13 cellular contexts compared by ENCODE assay signal in the genomic region with DNA sequence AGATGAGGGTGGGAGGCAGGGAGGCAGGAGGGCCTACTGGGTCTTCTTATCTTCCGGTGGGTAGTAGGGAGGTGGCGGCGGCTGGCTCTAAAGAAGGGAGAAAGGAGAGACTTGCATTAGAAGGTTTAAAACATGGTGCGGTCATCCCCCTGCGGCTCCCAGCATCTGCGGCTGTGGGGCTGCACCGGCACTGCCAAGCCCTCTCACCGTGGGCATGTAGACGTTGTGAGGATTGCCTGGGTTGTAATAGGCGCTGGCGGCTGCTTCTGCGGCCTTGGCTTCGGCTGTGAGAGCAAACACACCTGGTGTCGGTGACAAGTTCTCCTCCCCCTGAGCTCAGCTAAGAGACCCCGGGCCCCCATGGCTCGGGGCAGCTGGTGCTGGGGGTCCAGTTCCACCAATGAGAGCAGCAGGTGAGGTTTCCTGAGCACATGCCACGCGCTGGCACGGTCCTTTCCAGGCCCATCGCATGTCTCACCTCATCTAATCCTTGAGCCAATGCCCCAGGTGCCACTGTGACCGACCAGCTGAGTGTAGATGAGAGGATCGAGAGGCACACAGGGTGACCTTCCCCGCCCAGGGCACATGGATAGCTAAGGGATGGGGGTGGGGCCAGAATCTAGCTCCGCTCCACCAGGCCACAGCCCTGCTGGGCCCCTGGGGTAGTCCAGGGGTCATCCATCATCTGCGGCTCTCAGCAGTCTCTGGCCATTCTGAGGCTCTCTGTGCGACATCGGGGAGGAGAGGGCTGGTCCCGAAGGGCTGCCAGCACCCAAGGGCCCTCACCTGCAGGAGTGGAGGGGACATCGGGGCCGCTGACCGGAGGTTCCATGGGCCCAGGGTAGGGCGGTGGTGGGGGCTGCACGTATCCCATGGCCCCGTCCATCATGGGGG. TPM values are rescaled to one million over a fixed set of nuclear protein-coding genes. Genes with fewer than 3 reads are reported as not detected.
DNase-seq lines count a peak whose midpoint lies in the region; ATAC-seq, FAIRE-seq and TF ChIP-seq lines count a peak whose summit lies in the region.
"Had no signal": no experiment of that assay in that cellular context is flagged by ENCODE, and none has a peak within 500 bp of the region (broad histone marks: within the 10 kb centered on the region; RNA-seq: fewer than 3 reads in every experiment).

No MANE protein-coding gene starts in this region.

- intact Hi-C loops in lower lobe of right lung (cut with DNase I) = no loop called here

- 90% methylated on average over 32 of the region's 34 CpGs for WGBS in A549 (ENCODE audit: missing lambda C conversion rate)

- no peak for TF ChIP-seq EP300 in A549 (IDR thresholded peaks at IDR 0.05)

- peaks cover 62% of the 10 kb centered on the region for H3K36me3 ChIP-seq in NT2/D1 (ENCODE audit: insufficient read depth, insufficient read length, low read length)
- H3K36me3 ChIP-seq in lower lobe of right lung = peaks cover 63% of the 10 kb centered on the region

- no peak for TF ChIP-seq RAD21 in A549 (conservative IDR thresholded peaks at IDR 0.05 in 1 of 2, IDR thresholded peaks at IDR 0.05 in 1 of 2)

- H3K4me1 ChIP-seq in A549 = peaks cover 43% of the 10 kb centered on the region
- H3K4me1 ChIP-seq in NT2/D1 (ENCODE audit: insufficient read depth, insufficient read length) = peaks cover 37% of the 10 kb centered on the region
- H3K4me1 ChIP-seq in lower lobe of right lung = peaks cover 83% of the 10 kb centered on the region

- H3K27ac ChIP-seq in A549 (peak overlapping the region in 1 of 2 experiments; percentile 89; a peak in 3 of 6 replicates), lower lobe of right lung (peak overlapping the region; percentile 90)

- ATAC-seq in A549 = no peak
- no peak for ATAC-seq in lower lobe of right lung
- ATAC-seq in GM18505 (IDR thresholded peaks at IDR 0.05; ENCODE audit: unreplicated experiment) = no peak
- ATAC-seq: activated naive CD4-positive, alpha-beta T cell treated with anti-CD3 and anti-CD28 coated beads, Interleukin-2, amount 50 U/mL, for 72 hours had no signal

- FAIRE-seq in A549 (lab: Jason Lieb, UNC) = no peak
- FAIRE-seq: H1 had no signal

- TF ChIP-seq CTCF in A549 (IDR thresholded peaks at IDR 0.05) = no peak
- TF ChIP-seq CTCF in lower lobe of right lung (IDR thresholded peaks at IDR 0.05) = no peak

- H3K27me3 ChIP-seq in NT2/D1 (ENCODE audit: insufficient read depth, insufficient read length) (no peaks in the 10 kb centered on the region), lower lobe of right lung (ENCODE audit: low read depth) (no peaks in the 10 kb centered on the region)

- H3K4me3 ChIP-seq in A549 (no peak overlapping the region), NT2/D1 (ENCODE audit: insufficient read length, low read depth) (no peak overlapping the region), lower lobe of right lung (no peak overlapping the region)
- H3K4me3 ChIP-seq: smooth muscle cell had no signal

- POLR2A ChIA-PET in A549 (lab: Yijun Ruan, JAX) = interaction anchor here (1.2 to 4.4 kb wide), 3 partner anchors 8 to 82 kb away, joined by 3 to 23 read pairs (median 4); a partner anchor contains a TSS

- H3K9me3 ChIP-seq in A549 (no peaks in the 10 kb centered on the region), NT2/D1 (ENCODE audit: insufficient read depth, low read length) (no peaks in the 10 kb centered on the region), lower lobe of right lung (no peaks in the 10 kb centered on the region)
- H3K9me3 ChIP-seq: SK-N-SH had no signal

- CTCF ChIA-PET in A549 (lab: Yijun Ruan, JAX) = interaction anchor here (0.6 to 37.0 kb wide), 27 partner anchors 9 to 339 kb away, joined by 3 to 691 read pairs (median 7); a partner anchor contains a TSS

- no peak for DNase-seq in A549 (ENCODE audit: low read depth in 1 of 2, low spot score in 1 of 2)
- no peak for DNase-seq in NT2/D1 (ENCODE audit: low read depth, low spot score)
- no peak for DNase-seq in lower lobe of right lung
- no peak for DNase-seq in NCI-H1694 (lab: John Stamatoyannopoulos, UW)
- DNase-seq in stimulated activated CD4-positive, alpha-beta T cell treated with anti-CD3 and anti-CD28 coated beads, Interleukin-2, amount 100 ng/mL, for 24 hours = no peak
- DNase-seq: activated CD4-positive, alpha-beta T cell treated with anti-CD3 and anti-CD28 coated beads for 1 hour; GF-D8; NCI-H446 treated with DMSO at 0.1 percent for 48 hours; SK-N-SH had no signal

- peak overlapping the region; percentile 39 for H3K9ac ChIP-seq in NT2/D1 (ENCODE audit: insufficient read length, low read depth)
- H3K9ac ChIP-seq: SK-N-SH had no signal

- TF ChIP-seq POLR2A in A549 (IDR thresholded peaks at IDR 0.05; ENCODE audit: low read length) (no peak), GM18505 (IDR thresholded peaks at IDR 0.05; ENCODE audit: borderline replicate concordance, extremely low read depth, insufficient read depth, insufficient read length) (no peak)

- peak overlapping the region; percentile 60; the same call in 2 of the 3 replicates for H3K4me2 ChIP-seq in A549
- H3K4me2 ChIP-seq: SK-N-SH, smooth muscle cell had no signal

TF ChIP-seq in A549, 52 proteins besides CTCF, POLR2A, EP300 and RAD21:
- TF ChIP-seq ESRRA (IDR thresholded peaks at IDR 0.05; ENCODE audit: borderline replicate concordance, low read length) = no peak
- no peak for TF ChIP-seq HDAC2 (IDR thresholded peaks at IDR 0.05)
- TF ChIP-seq CBX2 (IDR thresholded peaks at IDR 0.05; ENCODE audit: borderline replicate concordance, low read depth) = no peak
- TF ChIP-seq JUNB (IDR thresholded peaks at IDR 0.05) = no peak
- no peak for TF ChIP-seq HOXA7 (CRISPR knock-in tag; IDR thresholded peaks at IDR 0.05)
- TF ChIP-seq, protein P1, sequence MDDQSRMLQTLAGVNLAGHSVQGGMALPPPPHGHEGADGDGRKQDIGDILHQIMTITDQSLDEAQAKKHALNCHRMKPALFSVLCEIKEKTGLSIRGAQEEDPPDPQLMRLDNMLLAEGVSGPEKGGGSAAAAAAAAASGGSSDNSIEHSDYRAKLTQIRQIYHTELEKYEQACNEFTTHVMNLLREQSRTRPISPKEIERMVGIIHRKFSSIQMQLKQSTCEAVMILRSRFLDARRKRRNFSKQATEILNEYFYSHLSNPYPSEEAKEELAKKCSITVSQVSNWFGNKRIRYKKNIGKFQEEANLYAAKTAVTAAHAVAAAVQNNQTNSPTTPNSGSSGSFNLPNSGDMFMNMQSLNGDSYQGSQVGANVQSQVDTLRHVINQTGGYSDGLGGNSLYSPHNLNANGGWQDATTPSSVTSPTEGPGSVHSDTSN (IDR thresholded peaks at IDR 0.05) = no peak
- TF ChIP-seq HEYL (CRISPR knock-in tag; IDR thresholded peaks at IDR 0.05) = no peak
- TF ChIP-seq KDM5A (IDR thresholded peaks at IDR 0.05) = no peak
- no peak for TF ChIP-seq TFCP2L1 (CRISPR knock-in tag; IDR thresholded peaks at IDR 0.05)
- TF ChIP-seq, protein P2, sequence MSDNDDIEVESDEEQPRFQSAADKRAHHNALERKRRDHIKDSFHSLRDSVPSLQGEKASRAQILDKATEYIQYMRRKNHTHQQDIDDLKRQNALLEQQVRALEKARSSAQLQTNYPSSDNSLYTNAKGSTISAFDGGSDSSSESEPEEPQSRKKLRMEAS (IDR thresholded peaks at IDR 0.05) = no peak
TF ChIP-seq in A549: peak in this region for 0.

RNA-seq across cellular contexts. Expression of a gene that starts 2.7 kb away (rescaled TPM):
- polyA plus RNA-seq in A549 (2011; rRNA removed) (0.97 and 1.6 TPM in 2 replicates), A549 (2017; fragmentation: RNase III; extraction: RNeasy Plus Mini Kit Qiagen cat#74134 plus additional on column Dnase treatment) (3.5 to 4.5 TPM (median 4.3 TPM) in 3 replicates)
- polyA plus RNA-seq in A549 (2012; cell fraction: cytosol; rRNA removed) = 1.3 and 2.0 TPM in 2 replicates
- 6.1 and 10.5 TPM in 2 replicates for polyA plus RNA-seq in A549 (2012; cell fraction: nucleus; rRNA removed)
- 1.7 and 3.3 TPM in 2 replicates for polyA minus RNA-seq in A549 (2011; rRNA and poly(A)+ RNA removed)
- total RNA-seq in lower lobe of right lung = 118 TPM

RNA-seq across cellular contexts. Expression of a gene that starts 8.2 kb away (rescaled TPM):
- polyA plus RNA-seq in A549 (2011; rRNA removed) (35.6 and 39.7 TPM in 2 replicates), A549 (2017; fragmentation: RNase III; extraction: RNeasy Plus Mini Kit Qiagen cat#74134 plus additional on column Dnase treatment) (111 to 131 TPM (median 116 TPM) in 3 replicates)
- polyA plus RNA-seq in A549 (2012; cell fraction: cytosol; rRNA removed) = 26.6 and 35.4 TPM in 2 replicates
- 60.1 and 71.4 TPM in 2 replicates for polyA plus RNA-seq in A549 (2012; cell fraction: nucleus; rRNA removed)
- 31.8 and 40.3 TPM in 2 replicates for polyA minus RNA-seq in A549 (2011; rRNA and poly(A)+ RNA removed)
- 145 TPM for total RNA-seq in lower lobe of right lung

RNA-seq across cellular contexts. Expression of a gene that starts 31.4 kb away (rescaled TPM):
- polyA plus RNA-seq in A549 (2011; rRNA removed) (19.6 and 26.7 TPM in 2 replicates), A549 (2017; fragmentation: RNase III; extraction: RNeasy Plus Mini Kit Qiagen cat#74134 plus additional on column Dnase treatment) (45.3 to 54.7 TPM (median 46.6 TPM) in 3 replicates)
- 50.0 and 67.2 TPM in 2 replicates for polyA plus RNA-seq in A549 (2012; cell fraction: cytosol; rRNA removed)
- polyA plus RNA-seq in A549 (2012; cell fraction: nucleus; rRNA removed) = 162 and 183 TPM in 2 replicates
- polyA minus RNA-seq in A549 (2011; rRNA and poly(A)+ RNA removed) = 31.2 and 34.8 TPM in 2 replicates
- total RNA-seq in lower lobe of right lung = 21.0 TPM

RNA-seq across cellular contexts. Expression of a gene that starts 49.8 kb away (rescaled TPM):
- 13.5 and 17.4 TPM in 2 replicates for polyA plus RNA-seq in A549 (2011; rRNA removed)
- polyA plus RNA-seq in A549 (2012; cell fraction: cytosol; rRNA removed) = 17.8 and 28.0 TPM in 2 replicates
- polyA plus RNA-seq in A549 (2012; cell fraction: nucleus; rRNA removed) = 46.1 and 47.2 TPM in 2 replicates
- polyA plus RNA-seq in A549 (2017; fragmentation: RNase III; extraction: RNeasy Plus Mini Kit Qiagen cat#74134 plus additional on column Dnase treatment) = 26.2 to 30.2 TPM (median 30.1 TPM) in 3 replicates
- 12.7 and 16.0 TPM in 2 replicates for polyA minus RNA-seq in A549 (2011; rRNA and poly(A)+ RNA removed)
- 32.4 TPM for total RNA-seq in lower lobe of right lung

RNA-seq across cellular contexts. Expression of a gene that starts 57.7 kb away (rescaled TPM):
- polyA plus RNA-seq in A549 (2011; rRNA removed) (43.4 and 53.5 TPM in 2 replicates), A549 (2017; fragmentation: RNase III; extraction: RNeasy Plus Mini Kit Qiagen cat#74134 plus additional on column Dnase treatment) (102 to 105 TPM (median 104 TPM) in 3 replicates)
- polyA plus RNA-seq in A549 (2012; cell fraction: cytosol; rRNA removed) = 126 and 151 TPM in 2 replicates
- polyA plus RNA-seq in A549 (2012; cell fraction: nucleus; rRNA removed) = 315 and 362 TPM in 2 replicates
- polyA minus RNA-seq in A549 (2011; rRNA and poly(A)+ RNA removed) = 63.6 and 110 TPM in 2 replicates
- total RNA-seq in lower lobe of right lung = 68.9 TPM
